ENCODE assay signal across 8 cellular contexts in the genomic region with DNA sequence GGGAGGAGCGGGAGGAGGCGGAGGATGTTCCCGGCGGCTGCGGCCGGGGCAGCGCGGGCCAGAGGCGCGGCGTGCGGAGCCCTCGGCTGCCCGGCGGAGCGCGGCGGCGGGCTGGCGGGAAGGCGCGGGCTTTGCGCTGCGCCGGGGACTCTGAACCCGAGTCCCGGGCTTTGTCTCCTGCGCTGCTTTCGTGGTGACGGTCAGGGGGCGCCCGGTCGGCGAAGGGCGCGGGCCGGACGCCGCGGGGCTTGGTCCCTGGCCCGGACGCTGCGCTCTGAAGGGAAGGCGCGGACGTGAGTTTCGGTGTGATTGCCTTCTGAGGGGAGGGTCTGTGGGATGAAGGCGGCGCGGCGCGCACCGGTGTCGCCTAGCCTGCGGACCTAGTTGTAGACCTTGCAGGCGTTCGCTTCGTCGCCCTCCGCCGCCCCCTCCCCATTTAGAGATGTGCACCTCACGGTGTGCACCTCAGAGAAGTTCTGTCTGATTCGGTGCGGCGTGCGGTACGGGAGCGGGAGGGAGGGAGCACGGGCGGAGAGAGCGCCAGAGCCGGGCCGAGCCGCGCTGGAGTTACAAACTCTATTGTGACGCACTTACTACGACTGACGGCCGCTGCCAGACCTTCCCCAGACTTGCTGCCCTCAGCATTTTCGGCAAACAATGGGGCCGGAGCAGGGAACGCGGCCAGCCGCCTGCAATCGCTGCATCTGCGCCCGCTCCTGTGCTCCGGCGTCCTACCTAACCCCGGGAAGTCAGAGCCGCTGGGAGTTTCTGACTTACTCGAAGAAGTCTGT. TPM values are rescaled to one million over a fixed set of nuclear protein-coding genes. Genes with fewer than 3 reads are reported as not detected.
DNase-seq lines count a peak whose midpoint lies in the region; ATAC-seq and TF ChIP-seq lines count a peak whose summit lies in the region.

No MANE protein-coding gene starts in this region.

- peaks cover 24% of the 10 kb centered on the region for H4K20me1 ChIP-seq in PC-3 (ENCODE audit: low read length)

- H3K27me3 ChIP-seq in PC-3 (ENCODE audit: low read length), result no peaks in the 10 kb centered on the region

- CTCF ChIA-PET in Calu3 (lab: Charles Lee), result no interaction called here
- CTCF ChIA-PET in PC-3 (lab: Charles Lee), result no interaction called here

- H3K9ac ChIP-seq in PC-3 (ENCODE audit: low read length), result peak overlapping the region; percentile 81

- H3K27me3 Mint-ChIP-seq in Calu3 (ENCODE audit: unreplicated experiment) (peaks cover 23% of the 10 kb centered on the region), neural crest cell (ENCODE audit: low read depth) (peaks cover 40% of the 10 kb centered on the region)

- no peaks in the 10 kb centered on the region for H3F3A ChIP-seq in PC-3 (ENCODE audit: low read length, unreplicated experiment)

- H2AFZ ChIP-seq in PC-3 (ENCODE audit: low read length), result peak overlapping the region; percentile 46

- peaks cover 12% of the 10 kb centered on the region for H3K4me1 ChIP-seq in PC-3 (ENCODE audit: insufficient read depth, low read length)

- H3K36me3 Mint-ChIP-seq in Calu3 (ENCODE audit: insufficient read depth, unreplicated experiment), result peaks cover 76% of the 10 kb centered on the region
- peaks cover 28 to 57% of the 10 kb centered on the region in 2 donors for H3K36me3 Mint-ChIP-seq in activated naive CD4-positive, alpha-beta T cell treated with anti-CD3 and anti-CD28 coated beads, Interleukin-2, amount 50 U/mL, for 72 hours
- peaks cover 15% of the 10 kb centered on the region for H3K36me3 Mint-ChIP-seq in neural crest cell (ENCODE audit: low read depth)

- DNase-seq in Calu3, result peak; percentile 71
- DNase-seq in PC-3, result peak; percentile 70
- DNase-seq in activated naive CD4-positive, alpha-beta T cell treated with anti-CD3 and anti-CD28 coated beads, Interleukin-2, amount 50 U/mL, for 72 hours (ENCODE audit: low spot score in 2 of 2), result peak; percentile 27 to 60
- peak; percentile 70 for DNase-seq in glomerular visceral epithelial cell (ENCODE audit: extremely low spot score)
- peak; percentile 71 for DNase-seq in neural crest cell (ENCODE audit: low read depth, low spot score)
- DNase-seq in ureter (ENCODE audit: low spot score), result peak; percentile 77
- DNase-seq in NCI-H1694 (lab: John Stamatoyannopoulos, UW), result no peak

- H3K4me2 ChIP-seq in PC-3 (ENCODE audit: low read length), result peak overlapping the region; percentile 74

- ATAC-seq in HG02938 (IDR thresholded peaks at IDR 0.05; ENCODE audit: unreplicated experiment) (peak; percentile 5), PC-3 (peak; percentile 39)
- peak in 1 of 2 donors; percentile 5 for ATAC-seq in activated naive CD4-positive, alpha-beta T cell treated with anti-CD3 and anti-CD28 coated beads, Interleukin-2, amount 50 U/mL, for 72 hours

- peaks cover 66% of the 10 kb centered on the region for H3K79me2 ChIP-seq in PC-3 (ENCODE audit: low read length)

- H3K9me3 Mint-ChIP-seq in Calu3 (ENCODE audit: low read depth, unreplicated experiment), result no peaks in the 10 kb centered on the region
- no peaks in the 10 kb centered on the region for H3K9me3 Mint-ChIP-seq in activated naive CD4-positive, alpha-beta T cell treated with anti-CD3 and anti-CD28 coated beads, Interleukin-2, amount 50 U/mL, for 72 hours
- H3K9me3 Mint-ChIP-seq in neural crest cell, result no peaks in the 10 kb centered on the region

- POLR2A ChIA-PET in PC-3 (lab: Charles Lee; ENCODE audit: unreplicated experiment), result interaction anchor here (0.6 kb wide), 1 partner anchor 55 kb away, joined by 6 read pairs; no protein-coding TSS in a partner anchor

- H3K27ac Mint-ChIP-seq in Calu3 (ENCODE audit: unreplicated experiment), result peak overlapping the region; percentile 36
- H3K27ac Mint-ChIP-seq in activated naive CD4-positive, alpha-beta T cell treated with anti-CD3 and anti-CD28 coated beads, Interleukin-2, amount 50 U/mL, for 72 hours, result peak overlapping the region in 1 of 2 donors; percentile 75
- peak overlapping the region; percentile 98 for H3K27ac Mint-ChIP-seq in neural crest cell (ENCODE audit: unreplicated experiment)

- peak overlapping the region; percentile 91 for H3K4me3 ChIP-seq in PC-3 (ENCODE audit: low read length)

- H3K4me3 Mint-ChIP-seq in Calu3 (ENCODE audit: low read depth, unreplicated experiment) (peak overlapping the region; percentile 98), neural crest cell (peak overlapping the region; percentile 99)

- intact Hi-C loops in Calu3 (cut with micrococcal nuclease; ENCODE audit: unreplicated experiment), result no loop called here
- intact Hi-C loops in PC-3 (cut with micrococcal nuclease), result loop anchor here (1.0 to 10.0 kb wide), 2 partner anchors 62 to 94 kb away; no protein-coding TSS in a partner anchor

- no peaks in the 10 kb centered on the region for H3K9me2 ChIP-seq in PC-3 (replicated peaks; ENCODE audit: low read length)

- H3K4me1 Mint-ChIP-seq in Calu3 (ENCODE audit: low read depth, unreplicated experiment) (peaks cover 20% of the 10 kb centered on the region), neural crest cell (peaks cover 51% of the 10 kb centered on the region)

- H3K9me3 ChIP-seq in PC-3 (ENCODE audit: low read length), result no peaks in the 10 kb centered on the region

- BruUV-seq in Calu3 (replicated peaks; lab: Mats Ljungman, UMichigan) (no TSS peak), PC-3 (replicated peaks; lab: Mats Ljungman, UMichigan) (no TSS peak)

- peaks cover 36% of the 10 kb centered on the region for H3K36me3 ChIP-seq in PC-3 (ENCODE audit: low read depth, low read length)

- peak overlapping the region; percentile 56 for H3K27ac ChIP-seq in PC-3 (ENCODE audit: low read length)

- TF ChIP-seq CTCF in Calu3 (IDR thresholded peaks at IDR 0.05; ENCODE audit: unreplicated experiment) (no peak), PC-3 (conservative IDR thresholded peaks at IDR 0.05; ENCODE audit: low read depth, low read length) (no peak), neural crest cell (conservative IDR thresholded peaks at IDR 0.05) (no peak)

RNA-seq across cellular contexts. Expression of a gene that starts 2.1 kb away (rescaled TPM):
- 17.6 and 18.4 TPM in 2 replicates for total RNA-seq in Calu3 (2022)
- total RNA-seq in PC-3 (2014; rRNA removed), result 11.3 and 24.6 TPM in 2 replicates
- total RNA-seq in activated naive CD4-positive, alpha-beta T cell treated with anti-CD3 and anti-CD28 coated beads, Interleukin-2, amount 50 U/mL, for 72 hours, result 10 to 100 TPM; 11.0 to 40.2 TPM
- total RNA-seq in neural crest cell, result 16.4 and 21.9 TPM in 2 replicates
- 18.3 TPM for total RNA-seq in ureter
